ENCODE assay signal across 24 cellular contexts in the genomic region with DNA sequence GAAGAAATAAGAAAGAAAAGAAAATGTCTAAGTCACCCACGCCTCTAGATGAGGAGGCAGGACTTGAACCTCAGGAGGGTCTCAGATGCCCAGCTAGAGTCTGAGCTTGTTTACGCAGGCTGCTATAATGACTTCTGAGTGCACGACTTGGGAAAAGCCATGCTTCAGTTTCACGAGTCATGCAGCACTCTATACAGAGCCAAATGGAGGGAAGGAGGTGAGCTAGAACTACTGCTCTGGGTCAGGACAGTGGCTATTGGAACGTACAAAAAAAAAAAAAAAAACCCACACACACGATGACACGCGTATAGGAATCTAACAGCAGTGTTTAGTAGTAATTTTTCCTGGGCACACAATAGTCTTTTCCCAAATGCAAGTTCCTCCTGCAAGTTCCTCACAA. TPM values are rescaled to one million over a fixed set of nuclear protein-coding genes. Genes with fewer than 3 reads are reported as not detected.
DNase-seq lines count a peak whose midpoint lies in the region; ATAC-seq, FAIRE-seq and TF ChIP-seq lines count a peak whose summit lies in the region.
"Had no signal": no experiment of that assay in that cellular context is flagged by ENCODE, and none has a peak within 500 bp of the region (broad histone marks: within the 10 kb centered on the region; RNA-seq: fewer than 3 reads in every experiment).

No MANE protein-coding gene starts in this region.

- no peak for FAIRE-seq in astrocyte (lab: Jason Lieb, UNC)
- FAIRE-seq: colon, endothelial cell of umbilical vein, G401.6, GM12878, kidney had no signal

- no peak for ATAC-seq in naive thymus-derived CD4-positive, alpha-beta T cell

- H2AFZ ChIP-seq in astrocyte (ENCODE audit: low read depth, low read length), result no peak overlapping the region
- H2AFZ ChIP-seq: hepatocyte had no signal

- H3K4me3 Mint-ChIP-seq in CD14-positive monocyte (peak overlapping the region; percentile 31 to 44), astrocyte (ENCODE audit: unreplicated experiment) (peak overlapping the region; percentile 12)
- H3K4me3 Mint-ChIP-seq in naive thymus-derived CD4-positive, alpha-beta T cell, result peak overlapping the region in 2 of 10 donors; percentile 45 to 57
- H3K4me3 Mint-ChIP-seq: brain, HFFc6 had no signal

- DNase-seq in CD14-positive monocyte (ENCODE audit: low spot score), result no peak
- DNase-seq in EH (ENCODE audit: low read depth), result peak; percentile 30
- DNase-seq in astrocyte (ENCODE audit: low read depth), result no peak
- DNase-seq in naive thymus-derived CD4-positive, alpha-beta T cell, result no peak
- DNase-seq in NCI-H524 (lab: John Stamatoyannopoulos, UW), result no peak
- no peak for DNase-seq in activated gamma-delta T cell treated with Interleukin-2 at 50 U/mL for 16 hours
- no peak for DNase-seq in stimulated activated CD4-positive, alpha-beta T cell treated with anti-CD3 and anti-CD28 coated beads, Interleukin-4, amount 100 ng/mL, for 4 hours
- DNase-seq: activated CD4-positive, alpha-beta T cell treated with anti-CD3 and anti-CD28 coated beads for 48 hours; activated naive CD4-positive, alpha-beta T cell treated with anti-CD3 and anti-CD28 coated beads, Interleukin-2, amount 50 U/mL, for 16 hours; Caco-2; foreskin fibroblast; HFFc6; kidney; NCI-H2171 treated with DMSO at 0.1 percent for 48 hours; NCI-H774; nucleus accumbens; stimulated activated CD4-positive, alpha-beta T cell treated with anti-CD3 and anti-CD28 coated beads, Interleukin-15, amount 100 ng/mL, for 24 hours; T-helper 9 cell had no signal

- H3K27ac Mint-ChIP-seq in CD14-positive monocyte (peak overlapping the region; percentile 55 to 88 (median 81)), astrocyte (ENCODE audit: unreplicated experiment) (no peak overlapping the region)
- H3K27ac Mint-ChIP-seq in naive thymus-derived CD4-positive, alpha-beta T cell, result peak overlapping the region in 7 of 9 donors; percentile 46 to 89 (median 61)
- H3K27ac Mint-ChIP-seq: HFFc6 had no signal

- H3K36me3 Mint-ChIP-seq in CD14-positive monocyte, result peaks cover 16 to 34% of the 10 kb centered on the region in 2 donors
- peaks cover 6% of the 10 kb centered on the region for H3K36me3 Mint-ChIP-seq in astrocyte (ENCODE audit: low read depth, unreplicated experiment)
- H3K36me3 Mint-ChIP-seq in naive thymus-derived CD4-positive, alpha-beta T cell, result peaks cover 0 to 19% (median 6%) of the 10 kb centered on the region in 5 donors
- H3K36me3 Mint-ChIP-seq: brain had no signal

- H3K9me3 ChIP-seq in astrocyte (ENCODE audit: insufficient read depth, low read depth, low read length), result no peaks in the 10 kb centered on the region
- no peaks in the 10 kb centered on the region for H3K9me3 ChIP-seq in naive thymus-derived CD4-positive, alpha-beta T cell (ENCODE audit: control insufficient read depth in 2 of 3, low read length in 3 of 3)
- H3K9me3 ChIP-seq: Caco-2 had no signal

- TF ChIP-seq CTCF in CD14-positive monocyte (IDR thresholded peaks at IDR 0.05) (no peak), astrocyte (IDR thresholded peaks at IDR 0.05; ENCODE audit: insufficient read depth, low read depth, low read length) (no peak)

- POLR2A ChIA-PET in naive thymus-derived CD4-positive, alpha-beta T cell (lab: Charles Lee), result interaction anchor here (1.0 to 1.5 kb wide), 2 partner anchors 16 to 24 kb away, joined by 3 read pairs; no protein-coding TSS in a partner anchor

- peaks cover 55% of the 10 kb centered on the region for H3K4me1 Mint-ChIP-seq in CD14-positive monocyte
- H3K4me1 Mint-ChIP-seq in astrocyte (ENCODE audit: low read depth, unreplicated experiment), result peaks cover 39% of the 10 kb centered on the region
- H3K4me1 Mint-ChIP-seq in naive thymus-derived CD4-positive, alpha-beta T cell, result peaks cover 55 to 91% (median 90%) of the 10 kb centered on the region in 7 donors

- no peak overlapping the region for H3K4me3 ChIP-seq in astrocyte (ENCODE audit: insufficient read depth, low read depth, low read length)
- no peak overlapping the region for H3K4me3 ChIP-seq in naive thymus-derived CD4-positive, alpha-beta T cell (ENCODE audit: low read length)
- H3K4me3 ChIP-seq: GM12878, hepatocyte had no signal

- peaks cover 51% of the 10 kb centered on the region for H4K20me1 ChIP-seq in astrocyte (ENCODE audit: insufficient read depth, low read length)

- H3K9ac ChIP-seq in astrocyte (ENCODE audit: low read length), result no peak overlapping the region

- peaks cover 18% of the 10 kb centered on the region for H3K4me1 ChIP-seq in astrocyte (ENCODE audit: insufficient read depth, low read length)
- H3K4me1 ChIP-seq in naive thymus-derived CD4-positive, alpha-beta T cell (ENCODE audit: control insufficient read depth in 2 of 2, insufficient read depth in 2 of 2, low read length in 2 of 2), result peaks cover 5 to 32% of the 10 kb centered on the region in 2 donors

- H3K9me3 Mint-ChIP-seq in CD14-positive monocyte (peaks cover 0 to 2% (median 0%) of the 10 kb centered on the region in 7 donors), astrocyte (ENCODE audit: unreplicated experiment) (no peaks in the 10 kb centered on the region)
- no peaks in the 10 kb centered on the region for H3K9me3 Mint-ChIP-seq in naive thymus-derived CD4-positive, alpha-beta T cell
- H3K9me3 Mint-ChIP-seq: brain, HFFc6 had no signal

- intact Hi-C loops in CD14-positive monocyte (cut with micrococcal nuclease), result no loop called here
- intact Hi-C loops in naive thymus-derived CD4-positive, alpha-beta T cell (cut with micrococcal nuclease), result loop anchor here in 1 of 2 donors (5.0 kb wide), 1 partner anchor 35 kb away; the partner anchor contains the start of gene IRF2

- H3K27me3 Mint-ChIP-seq in CD14-positive monocyte (ENCODE audit: low read depth in 3 of 3), result no peaks in the 10 kb centered on the region
- no peaks in the 10 kb centered on the region for H3K27me3 Mint-ChIP-seq in astrocyte (ENCODE audit: low read depth, unreplicated experiment)
- H3K27me3 Mint-ChIP-seq in naive thymus-derived CD4-positive, alpha-beta T cell, result no peaks in the 10 kb centered on the region
- H3K27me3 Mint-ChIP-seq: brain had no signal

- H3K4me2 ChIP-seq in astrocyte (ENCODE audit: low read length), result no peak overlapping the region
- H3K4me2 ChIP-seq: hepatocyte had no signal

- CTCF ChIA-PET in naive thymus-derived CD4-positive, alpha-beta T cell (lab: Charles Lee), result no interaction called here

- no peak overlapping the region for H3K27ac ChIP-seq in astrocyte (ENCODE audit: low read depth, low read length)
- no peak overlapping the region for H3K27ac ChIP-seq in naive thymus-derived CD4-positive, alpha-beta T cell (ENCODE audit: low read depth, low read length)
- H3K27ac ChIP-seq: hepatocyte had no signal

- H3K36me3 ChIP-seq in astrocyte (ENCODE audit: insufficient read depth, low read length), result no peaks in the 10 kb centered on the region
- peaks cover 0 to 15% (median 0%) of the 10 kb centered on the region in 3 experiments for H3K36me3 ChIP-seq in naive thymus-derived CD4-positive, alpha-beta T cell (ENCODE audit: control insufficient read depth in 2 of 3, insufficient read depth in 3 of 3, low read length in 3 of 3)

- H3K27me3 ChIP-seq in astrocyte (ENCODE audit: insufficient read depth, low read length), result no peaks in the 10 kb centered on the region
- H3K27me3 ChIP-seq in naive thymus-derived CD4-positive, alpha-beta T cell (ENCODE audit: control insufficient read depth in 2 of 2, insufficient read depth in 2 of 2, low read length in 2 of 2), result no peaks in the 10 kb centered on the region
- H3K27me3 ChIP-seq: hepatocyte had no signal

- peaks cover 31% of the 10 kb centered on the region for H3K79me2 ChIP-seq in astrocyte (ENCODE audit: insufficient read depth, low read length)

RNA-seq across cellular contexts. Expression of gene IRF2, which starts 36.8 kb away (rescaled TPM):
- 10 to 100 TPM; 51.3 to 76.8 TPM for polyA plus RNA-seq in CD14-positive monocyte
- total RNA-seq in astrocyte, result 12.6 and 18.0 TPM in 2 replicates
- 10 to 100 TPM; 31.2 to 86.3 (median 75.0) TPM for total RNA-seq in naive thymus-derived CD4-positive, alpha-beta T cell
- 10 to 100 TPM; 83.5 to 87.0 TPM for polyA plus RNA-seq in naive thymus-derived CD4-positive, alpha-beta T cell
